In genomic region chr3:184562146-184562861, GRCh38 we compare ENCODE assay signal across 8 cellular contexts. TPM values are rescaled to one million over a fixed set of nuclear protein-coding genes. Genes with fewer than 3 reads are reported as not detected.
DNase-seq lines count a peak whose midpoint lies in the region; ATAC-seq and TF ChIP-seq lines count a peak whose summit lies in the region.

No MANE protein-coding gene starts in this region.

- H3K9me3 ChIP-seq in HUES48 (ENCODE audit: control insufficient read depth, insufficient read depth, low read length), result no peaks in the 10 kb centered on the region

- H3K4me3 ChIP-seq in HUES48 (ENCODE audit: low read depth, low read length), result peak overlapping the region; percentile 52; the same call in 1 of the 2 replicates

- no peak overlapping the region for H3K9ac ChIP-seq in HUES48 (ENCODE audit: low read depth, low read length)

- peaks cover 67 to 87% of the 10 kb centered on the region in 2 donors for H3K27me3 Mint-ChIP-seq in effector memory CD8-positive, alpha-beta T cell
- H3K27me3 Mint-ChIP-seq in naive B cell, result peaks cover 16 to 47% (median 45%) of the 10 kb centered on the region in 3 donors

- peak overlapping the region; percentile 47 to 55 for H3K4me3 Mint-ChIP-seq in effector memory CD8-positive, alpha-beta T cell
- H3K4me3 Mint-ChIP-seq in naive B cell, result peak overlapping the region in 7 of 8 donors; percentile 21 to 92 (median 89)

- in situ Hi-C loops in ACHN (cut with HindIII; ENCODE audit: low pct_ligation_motif_present, low pct_unique_long_range_greater_than_20kb, low sequenced_read_pairs), result no loop called here

- TF ChIP-seq CTCF in GM20000 (IDR thresholded peaks at IDR 0.05; ENCODE audit: extremely low read depth, missing control alignments), result no peak

- H3K27ac ChIP-seq in HUES48 (ENCODE audit: low read depth, low read length), result no peak overlapping the region

- peak; percentile 7 for ATAC-seq in effector memory CD8-positive, alpha-beta T cell (replicated peaks)
- ATAC-seq in naive B cell (ENCODE audit: low read depth in 2 of 2), result peak; percentile 17 to 23
- no peak for ATAC-seq in HG03097 (IDR thresholded peaks at IDR 0.05; ENCODE audit: low FRiP score, unreplicated experiment)
- ATAC-seq in esophagus mucosa, result no peak
- ATAC-seq in GM18909 (IDR thresholded peaks at IDR 0.05; ENCODE audit: poor library complexity, unreplicated experiment), result no peak

- H3K36me3 ChIP-seq in HUES48 (ENCODE audit: control insufficient read depth, insufficient read depth, low read length), result no peaks in the 10 kb centered on the region

- peaks cover 48% of the 10 kb centered on the region for H3K4me1 ChIP-seq in HUES48 (ENCODE audit: control insufficient read depth, insufficient read depth, low read length)

- H3K36me3 Mint-ChIP-seq in effector memory CD8-positive, alpha-beta T cell (ENCODE audit: insufficient read depth), result no peaks in the 10 kb centered on the region
- peaks cover 0 to 4% of the 10 kb centered on the region in 2 donors for H3K36me3 Mint-ChIP-seq in naive B cell

- peaks cover 10 to 12% of the 10 kb centered on the region in 2 donors for H3K4me1 Mint-ChIP-seq in effector memory CD8-positive, alpha-beta T cell (ENCODE audit: low read depth in 2 of 2)
- peaks cover 13 to 18% (median 16%) of the 10 kb centered on the region in 3 donors for H3K4me1 Mint-ChIP-seq in naive B cell

- H3K27me3 ChIP-seq in HUES48 (ENCODE audit: control insufficient read depth, insufficient read depth, low read length), result peaks cover 96% of the 10 kb centered on the region

- H3K27ac Mint-ChIP-seq in effector memory CD8-positive, alpha-beta T cell, result no peak overlapping the region
- H3K27ac Mint-ChIP-seq in naive B cell, result no peak overlapping the region

- no peaks in the 10 kb centered on the region for H3K9me3 Mint-ChIP-seq in effector memory CD8-positive, alpha-beta T cell
- no peaks in the 10 kb centered on the region for H3K9me3 Mint-ChIP-seq in naive B cell

- peak; percentile 2 for DNase-seq in ACHN
- DNase-seq in effector memory CD8-positive, alpha-beta T cell, result no peak
- peak; percentile 36 for DNase-seq in naive B cell
- no peak for DNase-seq in GM20000 (ENCODE audit: low spot score)

RNA-seq across cellular contexts. Expression of gene EPHB3, which starts 0.7 kb away (rescaled TPM):
- polyA plus RNA-seq in naive B cell (ENCODE audit: low read depth in 6 of 6), result not detected
- total RNA-seq in esophagus mucosa, result 44.7 TPM

Comparison
In these comparisons a context has a peak if more than half of its experiments do, and no peak if none do; other contexts are left out.
1. DNase-seq: peak in ACHN (single experiment) and naive B cell (single experiment); none in effector memory CD8-positive, alpha-beta T cell (0 of 3) and GM20000 (single experiment).
2. ATAC-seq: peak in effector memory CD8-positive, alpha-beta T cell (single experiment) and naive B cell (2 of 2); none in HG03097 (single experiment), esophagus mucosa (single experiment) and GM18909 (single experiment).